ENCODE assay signal across 1 cellular context in genomic region chr1:225747566-225747965, GRCh38.
TF ChIP-seq lines count a peak whose summit lies in the region.

No MANE protein-coding gene starts in this region.

TF ChIP-seq in IMR-90, 13 proteins besides CTCF, POLR2A, EP300 and RAD21:
- TF ChIP-seq CEBPB (IDR thresholded peaks at IDR 0.05; ENCODE audit: low read depth, low read length) (no peak), MAZ (IDR thresholded peaks at IDR 0.05; ENCODE audit: borderline replicate concordance, low read depth, low read length) (no peak), FOS (IDR thresholded peaks at IDR 0.05; ENCODE audit: low read depth, low read length) (no peak), NFE2L2 (IDR thresholded peaks at IDR 0.05; ENCODE audit: low read depth, low read length) (no peak), SMC3 (IDR thresholded peaks at IDR 0.05; ENCODE audit: low read depth, low read length) (no peak), RCOR1 (IDR thresholded peaks at IDR 0.05; ENCODE audit: insufficient replicate concordance, low read length) (no peak), USF2 (IDR thresholded peaks at IDR 0.05; ENCODE audit: low read depth, low read length) (no peak), MAFK (IDR thresholded peaks at IDR 0.05; ENCODE audit: low read depth, low read length) (no peak), CHD1 (IDR thresholded peaks at IDR 0.05; ENCODE audit: low read depth, low read length) (no peak), MXI1 (IDR thresholded peaks at IDR 0.05; ENCODE audit: borderline replicate concordance, low read depth, low read length) (no peak), BHLHE40 (IDR thresholded peaks at IDR 0.05; ENCODE audit: low read depth, low read length) (no peak), ELK1 (IDR thresholded peaks at IDR 0.05; ENCODE audit: borderline replicate concordance, low read depth, low read length) (no peak), RFX5 (IDR thresholded peaks at IDR 0.05; ENCODE audit: low read depth, low read length) (no peak)
